ENCODE assay signal across 17 cellular contexts in the genomic region with DNA sequence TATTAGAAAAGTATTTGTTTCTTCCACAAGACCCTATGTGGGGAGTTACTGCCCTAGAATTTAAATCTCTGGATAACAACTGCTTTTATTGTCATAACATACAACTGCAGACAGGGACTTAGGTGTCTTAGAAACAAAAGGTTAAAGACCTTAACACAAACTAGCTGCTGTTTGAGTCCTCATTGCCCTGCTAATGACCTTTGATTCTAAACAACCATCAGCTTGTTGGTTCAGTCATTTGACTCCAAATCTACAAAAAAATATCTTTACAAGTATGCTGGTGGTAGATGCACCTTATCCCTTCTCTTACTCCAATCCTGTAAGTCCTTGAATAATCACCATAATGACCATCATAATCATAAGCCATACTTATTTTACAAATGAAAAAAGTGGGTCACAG.
A peak's percentile ranks its signal among the peaks of the same experiment; 100 is the strongest.
DNase-seq lines count a peak whose midpoint lies in the region; ATAC-seq and TF ChIP-seq lines count a peak whose summit lies in the region.
"Had no signal": no experiment of that assay in that cellular context is flagged by ENCODE, and none has a peak within 500 bp of the region (broad histone marks: within the 10 kb centered on the region; RNA-seq: fewer than 3 reads in every experiment).

No MANE protein-coding gene starts in this region.

- ATAC-seq in GM18519 (IDR thresholded peaks at IDR 0.05; ENCODE audit: low FRiP score, unreplicated experiment) (no peak), HG02588 (IDR thresholded peaks at IDR 0.05; ENCODE audit: unreplicated experiment) (no peak)
- ATAC-seq: CD8-positive, alpha-beta T cell had no signal

- DNase-seq in left kidney (ENCODE audit: low read depth, low spot score) (peak; percentile 5), NCI-H128 (lab: John Stamatoyannopoulos, UW; ENCODE audit: unreplicated experiment) (no peak), Peyer's patch (no peak)
- DNase-seq: C1 segment of cervical spinal cord; Caco-2; CD8-positive, alpha-beta T cell; DMS153; DND-41; GM23248; H7; HCEC 1CT had no signal

- H3K4me1 ChIP-seq in BLaER1 (peaks cover 36% of the 10 kb centered on the region), KMS-11 (ENCODE audit: low read depth, poor library complexity, severe bottlenecking) (peaks cover 48% of the 10 kb centered on the region), liver (ENCODE audit: control insufficient read depth in 4 of 4, insufficient read depth in 4 of 4, low read length in 3 of 4) (peaks cover 0 to 6% (median 0%) of the 10 kb centered on the region in 4 donors), Peyer's patch (no peaks in the 10 kb centered on the region)
- H3K4me1 ChIP-seq: Caco-2 had no signal

- H3K4me3 ChIP-seq in BLaER1 (no peak overlapping the region), KMS-11 (IDR thresholded peaks at IDR 0.05; ENCODE audit: insufficient read depth, low read depth, low read length) (no peak overlapping the region), liver (ENCODE audit: low read depth in 1 of 3, low read length in 3 of 3) (no peak overlapping the region), Peyer's patch (no peak overlapping the region)
- H3K4me3 ChIP-seq: GM23248 had no signal

- no peaks in the 10 kb centered on the region for H3K9me3 ChIP-seq in BLaER1
- no peaks in the 10 kb centered on the region for H3K9me3 ChIP-seq in liver (ENCODE audit: control insufficient read depth in 4 of 4, low read length in 3 of 4)
- no peaks in the 10 kb centered on the region for H3K9me3 ChIP-seq in Peyer's patch
- H3K9me3 ChIP-seq: Caco-2 had no signal

- no peaks in the 10 kb centered on the region for H3K27me3 ChIP-seq in BLaER1
- peaks cover 14% of the 10 kb centered on the region; the same call in 1 of the 2 replicates for H3K27me3 ChIP-seq in KMS-11 (ENCODE audit: insufficient read depth, low read depth)
- no peaks in the 10 kb centered on the region for H3K27me3 ChIP-seq in liver (ENCODE audit: control insufficient read depth in 4 of 4, insufficient read depth in 4 of 4, low read length in 3 of 4)
- H3K27me3 ChIP-seq in Peyer's patch = no peaks in the 10 kb centered on the region

- H3K27ac ChIP-seq in BLaER1 (no peak overlapping the region), KMS-11 (no peak overlapping the region), liver (ENCODE audit: low read depth in 1 of 2, low read length in 2 of 2) (no peak overlapping the region), Peyer's patch (no peak overlapping the region)
- H3K27ac ChIP-seq: 22Rv1, GM23248 had no signal

- H3K4me2 ChIP-seq in BLaER1 (peak overlapping the region; percentile 77), KMS-11 (peak overlapping the region; percentile 60; the same call in 1 of the 2 replicates)

- TF ChIP-seq POLR2A in Peyer's patch (IDR thresholded peaks at IDR 0.05) = no peak

- TF ChIP-seq RAD21 in liver (IDR thresholded peaks at IDR 0.05) = peak in 1 of 2 donors; percentile 23

- H3K9ac ChIP-seq in BLaER1 (no peak overlapping the region), KMS-11 (no peak overlapping the region), liver (ENCODE audit: low read depth in 1 of 2, low read length in 2 of 2) (no peak overlapping the region)
- H3K9ac ChIP-seq: GM23248 had no signal

- H3K36me3 ChIP-seq in BLaER1 (no peaks in the 10 kb centered on the region), KMS-11 (ENCODE audit: insufficient read depth) (no peaks in the 10 kb centered on the region), liver (ENCODE audit: control insufficient read depth in 4 of 4, insufficient read depth in 3 of 4, low read depth in 1 of 4, low read length in 3 of 4) (no peaks in the 10 kb centered on the region), Peyer's patch (no peaks in the 10 kb centered on the region)

- TF ChIP-seq CTCF in KMS-11 (conservative IDR thresholded peaks at IDR 0.05; ENCODE audit: low read depth, low read length) (no peak), liver (IDR thresholded peaks at IDR 0.05; ENCODE audit: low read depth, low read length, missing input control) (peak; percentile 4), Peyer's patch (IDR thresholded peaks at IDR 0.05) (no peak)

- no peaks in the 10 kb centered on the region for H3K79me2 ChIP-seq in KMS-11 (ENCODE audit: insufficient read depth, low read depth)

- no peaks in the 10 kb centered on the region for H4K20me1 ChIP-seq in BLaER1
- no peaks in the 10 kb centered on the region for H4K20me1 ChIP-seq in KMS-11 (ENCODE audit: insufficient read depth)

- no peak overlapping the region for H2AFZ ChIP-seq in KMS-11 (ENCODE audit: low read depth)
- H2AFZ ChIP-seq: GM23248 had no signal

TF ChIP-seq in liver, 16 proteins besides CTCF, POLR2A, EP300 and RAD21:
- TF ChIP-seq TAF1 (conservative IDR thresholded peaks at IDR 0.05) (no peak), JUND (IDR thresholded peaks at IDR 0.05) (no peak), NR2F2 (IDR thresholded peaks at IDR 0.05) (no peak), FOXA2 (IDR thresholded peaks at IDR 0.05) (no peak), MAX (IDR thresholded peaks at IDR 0.05) (no peak), ZBTB33 (IDR thresholded peaks at IDR 0.05) (no peak), EGR1 (IDR thresholded peaks at IDR 0.05; ENCODE audit: low read depth in 2 of 2) (no peak), FOXA1 (IDR thresholded peaks at IDR 0.05) (no peak), RXRA (IDR thresholded peaks at IDR 0.05) (peak; percentile 65 to 79), HNF4A (conservative IDR thresholded peaks at IDR 0.05) (peak; percentile 51 to 62), SP1 (IDR thresholded peaks at IDR 0.05) (peak; percentile 32), YY1 (IDR thresholded peaks at IDR 0.05) (no peak), HNF4G (IDR thresholded peaks at IDR 0.05) (no peak), GABPA (IDR thresholded peaks at IDR 0.05 in 1 of 2, conservative IDR thresholded peaks at IDR 0.05 in 1 of 2) (no peak)
- TF ChIP-seq, protein P1, sequence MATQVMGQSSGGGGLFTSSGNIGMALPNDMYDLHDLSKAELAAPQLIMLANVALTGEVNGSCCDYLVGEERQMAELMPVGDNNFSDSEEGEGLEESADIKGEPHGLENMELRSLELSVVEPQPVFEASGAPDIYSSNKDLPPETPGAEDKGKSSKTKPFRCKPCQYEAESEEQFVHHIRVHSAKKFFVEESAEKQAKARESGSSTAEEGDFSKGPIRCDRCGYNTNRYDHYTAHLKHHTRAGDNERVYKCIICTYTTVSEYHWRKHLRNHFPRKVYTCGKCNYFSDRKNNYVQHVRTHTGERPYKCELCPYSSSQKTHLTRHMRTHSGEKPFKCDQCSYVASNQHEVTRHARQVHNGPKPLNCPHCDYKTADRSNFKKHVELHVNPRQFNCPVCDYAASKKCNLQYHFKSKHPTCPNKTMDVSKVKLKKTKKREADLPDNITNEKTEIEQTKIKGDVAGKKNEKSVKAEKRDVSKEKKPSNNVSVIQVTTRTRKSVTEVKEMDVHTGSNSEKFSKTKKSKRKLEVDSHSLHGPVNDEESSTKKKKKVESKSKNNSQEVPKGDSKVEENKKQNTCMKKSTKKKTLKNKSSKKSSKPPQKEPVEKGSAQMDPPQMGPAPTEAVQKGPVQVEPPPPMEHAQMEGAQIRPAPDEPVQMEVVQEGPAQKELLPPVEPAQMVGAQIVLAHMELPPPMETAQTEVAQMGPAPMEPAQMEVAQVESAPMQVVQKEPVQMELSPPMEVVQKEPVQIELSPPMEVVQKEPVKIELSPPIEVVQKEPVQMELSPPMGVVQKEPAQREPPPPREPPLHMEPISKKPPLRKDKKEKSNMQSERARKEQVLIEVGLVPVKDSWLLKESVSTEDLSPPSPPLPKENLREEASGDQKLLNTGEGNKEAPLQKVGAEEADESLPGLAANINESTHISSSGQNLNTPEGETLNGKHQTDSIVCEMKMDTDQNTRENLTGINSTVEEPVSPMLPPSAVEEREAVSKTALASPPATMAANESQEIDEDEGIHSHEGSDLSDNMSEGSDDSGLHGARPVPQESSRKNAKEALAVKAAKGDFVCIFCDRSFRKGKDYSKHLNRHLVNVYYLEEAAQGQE (IDR thresholded peaks at IDR 0.05) = no peak
- TF ChIP-seq, protein P2, sequence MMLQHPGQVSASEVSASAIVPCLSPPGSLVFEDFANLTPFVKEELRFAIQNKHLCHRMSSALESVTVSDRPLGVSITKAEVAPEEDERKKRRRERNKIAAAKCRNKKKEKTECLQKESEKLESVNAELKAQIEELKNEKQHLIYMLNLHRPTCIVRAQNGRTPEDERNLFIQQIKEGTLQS (IDR thresholded peaks at IDR 0.05) = no peak
TF ChIP-seq in liver: peak in this region for 3.
